In the genomic region with DNA sequence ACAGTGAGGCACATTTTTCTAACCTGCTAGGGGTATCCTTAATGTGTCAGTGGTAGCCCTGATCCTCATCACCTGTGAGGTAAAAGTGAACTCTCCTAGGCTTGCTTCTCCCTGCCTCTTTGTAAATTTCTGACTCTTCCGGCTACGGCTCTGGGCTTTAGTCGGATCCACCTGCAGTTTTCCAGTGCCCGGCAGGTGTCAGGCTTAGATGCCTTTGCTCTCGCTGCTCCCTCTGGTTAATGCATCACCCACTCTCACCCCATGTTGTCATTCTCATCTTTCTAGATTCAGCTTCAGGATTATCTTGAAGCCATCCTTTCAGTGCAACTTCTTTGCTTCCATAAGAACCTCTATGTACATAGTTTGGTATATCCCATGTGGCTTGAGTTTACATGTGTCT, we compare ENCODE assay signal across 13 cellular contexts. TPM values are rescaled to one million over a fixed set of nuclear protein-coding genes. Genes with fewer than 3 reads are reported as not detected.
A peak's percentile ranks its signal among the peaks of the same experiment; 100 is the strongest.
DNase-seq lines count a peak whose midpoint lies in the region; ATAC-seq, FAIRE-seq and TF ChIP-seq lines count a peak whose summit lies in the region.
"Had no signal": no experiment of that assay in that cellular context is flagged by ENCODE, and none has a peak within 500 bp of the region (broad histone marks: within the 10 kb centered on the region; RNA-seq: fewer than 3 reads in every experiment).

No MANE protein-coding gene starts in this region.

- no peaks in the 10 kb centered on the region for H3K27me3 ChIP-seq in breast epithelium
- H3K27me3 ChIP-seq in keratinocyte (ENCODE audit: control insufficient read depth, extremely low read depth, insufficient read depth, low read length) = no peaks in the 10 kb centered on the region
- H3K27me3 ChIP-seq: gastroesophageal sphincter had no signal

- H3K9me3 Mint-ChIP-seq in MCF 10A (ENCODE audit: unreplicated experiment) = no peaks in the 10 kb centered on the region
- no peaks in the 10 kb centered on the region for H3K9me3 Mint-ChIP-seq in activated T-helper 1 cell treated with anti-CD3 and anti-CD28 coated beads, Interleukin-12 subunit alpha, Interleukin-12 subunit beta, Interleukin-2, Interleukin-4 antibody, amounts not matched to agents 30 ng/mL and 10 ng/mL and 1 ng/mL, durations not matched to agents 14 hours and 24 hours and 36 hours

- TF ChIP-seq POLR2A in breast epithelium (IDR thresholded peaks at IDR 0.05) = no peak

- POLR2A ChIA-PET in MCF 10A (lab: Yijun Ruan, JAX) = interaction anchor here (0.5 to 4.9 kb wide), 5 partner anchors 59 to 262 kb away, joined by 3 to 41 read pairs (median 3); partner anchors contain the start of gene PSAT1

- no peak overlapping the region for H3K27ac Mint-ChIP-seq in MCF 10A (ENCODE audit: low read depth, unreplicated experiment)
- H3K27ac Mint-ChIP-seq in activated T-helper 1 cell treated with anti-CD3 and anti-CD28 coated beads, Interleukin-12 subunit alpha, Interleukin-12 subunit beta, Interleukin-2, Interleukin-4 antibody, amounts not matched to agents 30 ng/mL and 10 ng/mL and 1 ng/mL, durations not matched to agents 14 hours and 24 hours and 36 hours = no peak overlapping the region
- H3K27ac Mint-ChIP-seq: CD14-positive monocyte had no signal

- no peak overlapping the region for H3K27ac ChIP-seq in breast epithelium
- no peak overlapping the region for H3K27ac ChIP-seq in keratinocyte (ENCODE audit: control insufficient read depth, insufficient read depth, low read length)
- H3K27ac ChIP-seq: gastroesophageal sphincter had no signal

- H3K9me1 ChIP-seq in keratinocyte (ENCODE audit: control insufficient read depth, extremely low read depth, insufficient read depth, low read length) = no peaks in the 10 kb centered on the region

- DNase-seq in MCF 10A (ENCODE audit: unreplicated experiment) (peak; percentile 71), breast epithelium (ENCODE audit: low spot score in 2 of 2) (no peak), keratinocyte (ENCODE audit: low read depth, low spot score) (no peak), ureter (ENCODE audit: low spot score) (no peak), NCI-H2029 treated with DMSO at 0.1 percent for 48 hours (lab: John Stamatoyannopoulos, UW) (no peak)
- DNase-seq in activated T-helper 1 cell treated with anti-CD3 and anti-CD28 coated beads, Interleukin-12 subunit alpha, Interleukin-12 subunit beta, Interleukin-2, Interleukin-4 antibody, amounts not matched to agents 30 ng/mL and 10 ng/mL and 1 ng/mL, durations not matched to agents 14 hours and 24 hours and 36 hours (ENCODE audit: low spot score) = no peak
- DNase-seq in central memory CD4-positive, alpha-beta T cell = no peak
- DNase-seq: activated naive CD4-positive, alpha-beta T cell treated with anti-CD3 and anti-CD28 coated beads, Interleukin-2, amount 50 U/mL, for 16 hours; NCI-H1417; occipital lobe had no signal

- peaks cover 7% of the 10 kb centered on the region for H3K36me3 ChIP-seq in breast epithelium
- peaks cover 0 to 8% of the 10 kb centered on the region in 2 experiments for H3K36me3 ChIP-seq in keratinocyte (ENCODE audit: control insufficient read depth in 2 of 2, extremely low read depth in 1 of 2, insufficient read depth in 2 of 2, low read length in 2 of 2)

- BruUV-seq in MCF 10A (replicated peaks; lab: Mats Ljungman, UMichigan) = no TSS peak

- FAIRE-seq in keratinocyte (lab: Jason Lieb, UNC) = peak; percentile 26

- no peak overlapping the region for H3K4me3 ChIP-seq in breast epithelium
- H3K4me3 ChIP-seq in keratinocyte (ENCODE audit: control insufficient read depth in 2 of 3, extremely low read depth in 1 of 3, insufficient read depth in 2 of 3, low read depth in 1 of 3, low read length in 3 of 3) = no peak overlapping the region
- H3K4me3 ChIP-seq: gastroesophageal sphincter had no signal

- H4K20me1 ChIP-seq in keratinocyte (ENCODE audit: control insufficient read depth, extremely low read depth, insufficient read depth, low read length) = no peaks in the 10 kb centered on the region

- no peak overlapping the region for H2AFZ ChIP-seq in keratinocyte (ENCODE audit: control insufficient read depth, low read length)

- H3K79me2 ChIP-seq in keratinocyte (ENCODE audit: control insufficient read depth, insufficient read depth, low read length) = peaks cover 16% of the 10 kb centered on the region

- CTCF ChIA-PET in MCF 10A (lab: Yijun Ruan, JAX) = interaction anchor here (0.6 to 4.8 kb wide), 34 partner anchors 10 to 1478 kb away, joined by 3 to 95 read pairs (median 4); partner anchors contain the start of gene PSAT1

- TF ChIP-seq CTCF in MCF 10A (IDR thresholded peaks at IDR 0.05; ENCODE audit: unreplicated experiment) (peak; percentile 51), breast epithelium (IDR thresholded peaks at IDR 0.05) (peak in 1 of 3 donors; percentile 43), keratinocyte (optimal IDR thresholded peaks at IDR 0.05 in 1 of 3, IDR thresholded peaks at IDR 0.05 in 1 of 3, conservative IDR thresholded peaks at IDR 0.05 in 1 of 3; ENCODE audit: extremely low read depth in 1 of 3, insufficient read depth in 2 of 3, low read length in 3 of 3) (peak; percentile 68 to 73 (median 69))

- H3K4me1 ChIP-seq in breast epithelium (no peaks in the 10 kb centered on the region), keratinocyte (ENCODE audit: control insufficient read depth, extremely low read depth, insufficient read depth, low read length) (peaks cover 11% of the 10 kb centered on the region)

- intact Hi-C loops in MCF 10A (cut with micrococcal nuclease) (loop anchor here (1.0 to 10.0 kb wide), 3 partner anchors 130 to 265 kb away; partner anchors contain the start of gene GNAQ), breast epithelium (cut with DNase I; ENCODE audit: low total_unique reads) (no loop called here)
- intact Hi-C loops in activated T-helper 1 cell treated with anti-CD3 and anti-CD28 coated beads, Interleukin-12 subunit alpha, Interleukin-12 subunit beta, Interleukin-2, Interleukin-4 antibody, amounts not matched to agents 30 ng/mL and 10 ng/mL and 1 ng/mL, durations not matched to agents 14 hours and 24 hours and 36 hours (cut with micrococcal nuclease) = loop anchor here (10.0 kb wide), 2 partner anchors 785 to 1335 kb away; partner anchors contain the start of gene TLE4

- H3K4me2 ChIP-seq in keratinocyte (ENCODE audit: control insufficient read depth, extremely low read depth, insufficient read depth, low read depth, low read length) = peak overlapping the region; percentile 2

- no peak for ATAC-seq in HG03159 (IDR thresholded peaks at IDR 0.05; ENCODE audit: unreplicated experiment)
- ATAC-seq: gastroesophageal sphincter had no signal

- dilution Hi-C loops in keratinocyte (cut with MboI; ENCODE audit: extremely low pct_ligation_motif_present, low sequenced_read_pairs) = no loop called here

- H3K9ac ChIP-seq in keratinocyte (ENCODE audit: control insufficient read depth, extremely low read depth, insufficient read depth, low read length) = no peak overlapping the region

- no peaks in the 10 kb centered on the region for H3K27me3 Mint-ChIP-seq in MCF 10A (ENCODE audit: insufficient read depth, unreplicated experiment)
- H3K27me3 Mint-ChIP-seq in activated T-helper 1 cell treated with anti-CD3 and anti-CD28 coated beads, Interleukin-12 subunit alpha, Interleukin-12 subunit beta, Interleukin-2, Interleukin-4 antibody, amounts not matched to agents 30 ng/mL and 10 ng/mL and 1 ng/mL, durations not matched to agents 14 hours and 24 hours and 36 hours (ENCODE audit: insufficient read depth) = no peaks in the 10 kb centered on the region

- peaks cover 12% of the 10 kb centered on the region for H3K36me3 Mint-ChIP-seq in MCF 10A (ENCODE audit: insufficient read depth, unreplicated experiment)
- H3K36me3 Mint-ChIP-seq in activated T-helper 1 cell treated with anti-CD3 and anti-CD28 coated beads, Interleukin-12 subunit alpha, Interleukin-12 subunit beta, Interleukin-2, Interleukin-4 antibody, amounts not matched to agents 30 ng/mL and 10 ng/mL and 1 ng/mL, durations not matched to agents 14 hours and 24 hours and 36 hours (ENCODE audit: low read depth) = peaks cover 22% of the 10 kb centered on the region

- H3K9me3 ChIP-seq in breast epithelium (no peaks in the 10 kb centered on the region), keratinocyte (ENCODE audit: control insufficient read depth, low read depth, low read length) (no peaks in the 10 kb centered on the region)
- H3K9me3 ChIP-seq: gastroesophageal sphincter had no signal

- peaks cover 16% of the 10 kb centered on the region for H3K4me1 Mint-ChIP-seq in MCF 10A (ENCODE audit: insufficient read depth, unreplicated experiment)
- peaks cover 38% of the 10 kb centered on the region for H3K4me1 Mint-ChIP-seq in activated T-helper 1 cell treated with anti-CD3 and anti-CD28 coated beads, Interleukin-12 subunit alpha, Interleukin-12 subunit beta, Interleukin-2, Interleukin-4 antibody, amounts not matched to agents 30 ng/mL and 10 ng/mL and 1 ng/mL, durations not matched to agents 14 hours and 24 hours and 36 hours (ENCODE audit: low read depth)

- H3K4me3 Mint-ChIP-seq in MCF 10A (ENCODE audit: unreplicated experiment) = peak overlapping the region; percentile 1
- H3K4me3 Mint-ChIP-seq in activated T-helper 1 cell treated with anti-CD3 and anti-CD28 coated beads, Interleukin-12 subunit alpha, Interleukin-12 subunit beta, Interleukin-2, Interleukin-4 antibody, amounts not matched to agents 30 ng/mL and 10 ng/mL and 1 ng/mL, durations not matched to agents 14 hours and 24 hours and 36 hours = peak overlapping the region; percentile 0
- H3K4me3 Mint-ChIP-seq: CD14-positive monocyte had no signal

RNA-seq across cellular contexts. Expression of gene CEP78, which starts 3.6 kb away (rescaled TPM):
- total RNA-seq in MCF 10A (2022) (13.7 and 17.8 TPM in 2 replicates), breast epithelium (10 to 100 TPM in 2 of 3 donors, 1 to 10 TPM in 1; 8.8 to 22.1 (median 16.4) TPM), ureter (10.2 TPM)
- 35.2 and 41.1 TPM in 2 replicates for total RNA-seq in activated T-helper 1 cell treated with anti-CD3 and anti-CD28 coated beads, Interleukin-12 subunit alpha, Interleukin-12 subunit beta, Interleukin-2, Interleukin-4 antibody, amounts not matched to agents 30 ng/mL and 10 ng/mL and 1 ng/mL, durations not matched to agents 14 hours and 24 hours and 36 hours
- 5.1 to 13.2 TPM (median 10.1 TPM) in 3 replicates for polyA plus RNA-seq in keratinocyte
- 6.3 TPM for polyA plus RNA-seq in keratinocyte (2011; ENCODE audit: low read depth)
- polyA plus RNA-seq in keratinocyte (2011; cell fraction: cytosol; rRNA removed) = 5.5 and 9.9 TPM in 2 replicates
- 8.0 and 9.8 TPM in 2 replicates for polyA plus RNA-seq in keratinocyte (2011; cell fraction: nucleus; rRNA removed)
- polyA plus RNA-seq in keratinocyte (2012; ENCODE audit: low replicate concordance) = 2.3 and 10.3 TPM in 2 replicates
- 2.4 to 13.2 TPM (median 5.1 TPM) in 3 replicates for polyA minus RNA-seq in keratinocyte
- 6.3 TPM for polyA minus RNA-seq in keratinocyte (2011; cell fraction: cytosol; rRNA and poly(A)+ RNA removed)
- polyA minus RNA-seq in keratinocyte (2011; cell fraction: nucleus; rRNA and poly(A)+ RNA removed) = 4.9 and 9.7 TPM in 2 replicates

RNA-seq across cellular contexts. Expression of gene PSAT1, which starts 57.4 kb away (rescaled TPM):
- 263 and 326 TPM in 2 replicates for total RNA-seq in MCF 10A (2022)
- 1 to 10 TPM in 2 of 3 donors, under 1 TPM in 1; 0.48 to 7.6 (median 2.3) TPM for total RNA-seq in breast epithelium
- total RNA-seq in activated T-helper 1 cell treated with anti-CD3 and anti-CD28 coated beads, Interleukin-12 subunit alpha, Interleukin-12 subunit beta, Interleukin-2, Interleukin-4 antibody, amounts not matched to agents 30 ng/mL and 10 ng/mL and 1 ng/mL, durations not matched to agents 14 hours and 24 hours and 36 hours = 85.7 and 91.8 TPM in 2 replicates
- 30.2 to 88.9 TPM (median 62.7 TPM) in 3 replicates for polyA plus RNA-seq in keratinocyte
- 130 TPM for polyA plus RNA-seq in keratinocyte (2011; ENCODE audit: low read depth)
- 42.2 and 75.0 TPM in 2 replicates for polyA plus RNA-seq in keratinocyte (2011; cell fraction: cytosol; rRNA removed)
- 34.6 and 49.3 TPM in 2 replicates for polyA plus RNA-seq in keratinocyte (2011; cell fraction: nucleus; rRNA removed)
- 52.0 and 154 TPM in 2 replicates for polyA plus RNA-seq in keratinocyte (2012; ENCODE audit: low replicate concordance)
- polyA minus RNA-seq in keratinocyte = 23.5 to 52.3 TPM (median 27.4 TPM) in 3 replicates
- polyA minus RNA-seq in keratinocyte (2011; cell fraction: cytosol; rRNA and poly(A)+ RNA removed) = 34.9 TPM
- 18.7 and 27.7 TPM in 2 replicates for polyA minus RNA-seq in keratinocyte (2011; cell fraction: nucleus; rRNA and poly(A)+ RNA removed)
- total RNA-seq in ureter = 139 TPM

Comparison
In these comparisons a context has a peak if more than half of its experiments do, and no peak if none do; other contexts are left out.
1. RNA of gene PSAT1, which starts 57.4 kb away (total RNA-seq): 263 to 326 TPM in MCF 10A, 139 TPM in ureter (single experiment) and 85.7 to 91.8 TPM in activated T-helper 1 cell treated with anti-CD3 and anti-CD28 coated beads, Interleukin-12 subunit alpha, Interleukin-12 subunit beta, Interleukin-2, Interleukin-4 antibody, amounts not matched to agents 30 ng/mL and 10 ng/mL and 1 ng/mL, durations not matched to agents 14 hours and 24 hours and 36 hours; 0.48 to 7.6 TPM in breast epithelium; every median in the first group is over 10 times any median in the second.